Comparison of ENCODE assay signal across 27 cellular contexts in genomic region chr14:88748288-88748687, GRCh38.
"Had no signal": no experiment of that assay in that cellular context is flagged by ENCODE, and none has a peak within 500 bp of the region (broad histone marks: within the 10 kb centered on the region; RNA-seq: fewer than 3 reads in every experiment).

No MANE protein-coding gene starts in this region.

- H3K27ac ChIP-seq: brain microvascular endothelial cell, SK-N-MC, VCaP had no signal

- H3K27me3 ChIP-seq: brain microvascular endothelial cell had no signal

- H3K36me3 ChIP-seq: brain microvascular endothelial cell had no signal

- ATAC-seq: activated T-cell treated with anti-CD3 and anti-CD28 coated beads, Interleukin-2, amount 50 U/mL, for 4 hours; K562; Right ventricle myocardium inferior; T-cell had no signal

- H3K4me3 Mint-ChIP-seq: activated CD4-positive, alpha-beta memory T cell treated with anti-CD3 and anti-CD28 coated beads for 36 hours; activated CD4-positive, alpha-beta T cell treated with anti-CD3 and anti-CD28 coated beads, Interleukin-2, amount 10 ng/mL, durations not matched to agents 7 days and 5 days; activated naive CD4-positive, alpha-beta T cell treated with anti-CD3 and anti-CD28 coated beads for 36 hours; activated naive CD8-positive, alpha-beta T cell; activated T-cell treated with anti-CD3 and anti-CD28 coated beads, Interleukin-2, amount 50 U/mL, for 4 hours; T-cell had no signal

- H3K4me3 ChIP-seq: K562, SK-N-MC had no signal

- H3K9me3 Mint-ChIP-seq: activated CD4-positive, alpha-beta memory T cell treated with anti-CD3 and anti-CD28 coated beads for 36 hours; activated CD4-positive, alpha-beta T cell treated with anti-CD3 and anti-CD28 coated beads, Interleukin-2, amount 10 ng/mL, durations not matched to agents 7 days and 5 days; activated naive CD4-positive, alpha-beta T cell treated with anti-CD3 and anti-CD28 coated beads for 36 hours; activated T-cell treated with anti-CD3 and anti-CD28 coated beads, Interleukin-2, amount 50 U/mL, for 4 hours; T-cell had no signal

- H3K27me3 Mint-ChIP-seq: activated CD4-positive, alpha-beta memory T cell treated with anti-CD3 and anti-CD28 coated beads for 36 hours; activated CD4-positive, alpha-beta T cell treated with anti-CD3 and anti-CD28 coated beads, Interleukin-2, amount 10 ng/mL, durations not matched to agents 7 days and 5 days; activated naive CD8-positive, alpha-beta T cell; T-cell had no signal

- H3K27ac Mint-ChIP-seq: activated CD4-positive, alpha-beta memory T cell treated with anti-CD3 and anti-CD28 coated beads for 36 hours; activated CD4-positive, alpha-beta T cell treated with anti-CD3 and anti-CD28 coated beads, Interleukin-2, amount 10 ng/mL, durations not matched to agents 7 days and 5 days; activated naive CD4-positive, alpha-beta T cell treated with anti-CD3 and anti-CD28 coated beads for 36 hours; activated naive CD8-positive, alpha-beta T cell; T-cell had no signal

- DNase-seq: activated CD4-positive, alpha-beta memory T cell treated with anti-CD3 and anti-CD28 coated beads for 36 hours; activated CD4-positive, alpha-beta T cell treated with anti-CD3 and anti-CD28 coated beads, Interleukin-2, amount 10 ng/mL, durations not matched to agents 7 days and 5 days; activated CD4-positive, CD25-positive, alpha-beta regulatory T cell; activated CD8-positive, alpha-beta memory T cell treated with anti-CD3 and anti-CD28 coated beads for 24 hours; activated gamma-delta T cell; activated naive CD4-positive, alpha-beta T cell treated with anti-CD3 and anti-CD28 coated beads for 36 hours; activated T-cell treated with anti-CD3 and anti-CD28 coated beads, Interleukin-2, amount 50 U/mL, for 4 hours; brain microvascular endothelial cell; caudate nucleus; Kasumi-1; NCI-H1048; NCI-H146; NCI-H187 treated with DMSO at 0.1 percent for 48 hours; NCI-H2081 treated with DMSO at 0.1 percent for 48 hours; NCI-H510A; NCI-H526 treated with DMSO at 0.1 percent for 48 hours; NCI-H82; NK-92 treated with Interleukin-12 subunit alpha and Interleukin-12 subunit beta, amount 100 ng/mL, for 24 hours; OCI-M1; T-cell; T-helper 2 cell; T1000 had no signal

- H3K4me1 Mint-ChIP-seq: activated CD4-positive, alpha-beta T cell treated with anti-CD3 and anti-CD28 coated beads, Interleukin-2, amount 10 ng/mL, durations not matched to agents 7 days and 5 days; T-cell had no signal
